Comparison of ENCODE assay signal across 3 cellular contexts in genomic region chr1:24551290-24551859, GRCh38.
A peak's percentile ranks its signal among the peaks of the same experiment; 100 is the strongest.
TF ChIP-seq lines count a peak whose summit lies in the region.

No MANE protein-coding gene starts in this region.

TF ChIP-seq in A549, 52 proteins besides CTCF, POLR2A, EP300 and RAD21:
- no peak for TF ChIP-seq JUN (IDR thresholded peaks at IDR 0.05)
- TF ChIP-seq KDM1A (IDR thresholded peaks at IDR 0.05; ENCODE audit: low read depth), result 0 out of 2 replicates have a peak, but pooled peaks have one; percentile 33
- no peak for TF ChIP-seq ATOH8 (CRISPR knock-in tag; IDR thresholded peaks at IDR 0.05; ENCODE audit: low read depth)
- peak; percentile 18 for TF ChIP-seq ZFP36 (IDR thresholded peaks at IDR 0.05; ENCODE audit: borderline replicate concordance, partially characterized antibody)

TF ChIP-seq in GM23338, 12 proteins besides CTCF, POLR2A, EP300 and RAD21:
- no peak for TF ChIP-seq STAT1 (IDR thresholded peaks at IDR 0.05; ENCODE audit: unreplicated experiment)
- no peak for TF ChIP-seq EZH2phosphoT487 (IDR thresholded peaks at IDR 0.05; ENCODE audit: unreplicated experiment)
- no peak for TF ChIP-seq EZH2 (IDR thresholded peaks at IDR 0.05; ENCODE audit: low read depth, unreplicated experiment)
- TF ChIP-seq POLR2AphosphoS5 (IDR thresholded peaks at IDR 0.05; ENCODE audit: low read depth), result no peak
- TF ChIP-seq CREB1 (CRISPR knock-in tag; IDR thresholded peaks at IDR 0.05; ENCODE audit: low read depth), result no peak
- no peak for TF ChIP-seq JUNB (IDR thresholded peaks at IDR 0.05; ENCODE audit: unreplicated experiment)

TF ChIP-seq in K562, 482 proteins besides CTCF, POLR2A, EP300 and RAD21 (continues in another document):
- TF ChIP-seq IRF2 (CRISPR knock-in tag; IDR thresholded peaks at IDR 0.05), result no peak
- TF ChIP-seq MAX (CRISPR knock-in tag; IDR thresholded peaks at IDR 0.05), result no peak
- TF ChIP-seq PBX2 (CRISPR knock-in tag; IDR thresholded peaks at IDR 0.05; ENCODE audit: low read depth), result no peak
- 0 out of 2 replicates have a peak, but pooled peaks have one; percentile 29 for TF ChIP-seq PBX2 (tag; conservative IDR thresholded peaks at IDR 0.05; ENCODE audit: low read depth)
- no peak for TF ChIP-seq ARNT (IDR thresholded peaks at IDR 0.05)
- TF ChIP-seq ARID3B (CRISPR knock-in tag; IDR thresholded peaks at IDR 0.05; ENCODE audit: borderline replicate concordance), result no peak
- no peak for TF ChIP-seq ARID4B (CRISPR knock-in tag; IDR thresholded peaks at IDR 0.05)
- TF ChIP-seq BRD9 (IDR thresholded peaks at IDR 0.05; ENCODE audit: low read depth, partially characterized antibody), result no peak
- TF ChIP-seq RFX1 (IDR thresholded peaks at IDR 0.05), result no peak
- TF ChIP-seq FUS (optimal IDR thresholded peaks at IDR 0.05; ENCODE audit: low read depth, low read length), result no peak
- TF ChIP-seq PYGO2 (tag; IDR thresholded peaks at IDR 0.05), result no peak
- TF ChIP-seq BCOR (IDR thresholded peaks at IDR 0.05), result peak; percentile 81
- no peak for TF ChIP-seq ZNF583 (CRISPR knock-in tag; IDR thresholded peaks at IDR 0.05)
- no peak for TF ChIP-seq DDX20 (tag; IDR thresholded peaks at IDR 0.05; ENCODE audit: low read depth)
- TF ChIP-seq ZNF444 (CRISPR knock-in tag; IDR thresholded peaks at IDR 0.05), result no peak
- TF ChIP-seq TAF9B (IDR thresholded peaks at IDR 0.05; ENCODE audit: partially characterized antibody), result no peak
- peak; percentile 18; the same call in 1 of the 2 replicates for TF ChIP-seq KLF1 (tag; IDR thresholded peaks at IDR 0.05)
- TF ChIP-seq NRF1 (conservative IDR thresholded peaks at IDR 0.05 in 1 of 2, IDR thresholded peaks at IDR 0.05 in 1 of 2), result no peak
- TF ChIP-seq CREB5 (CRISPR knock-in tag; IDR thresholded peaks at IDR 0.05), result no peak
- TF ChIP-seq ZNF518B (CRISPR knock-in tag; IDR thresholded peaks at IDR 0.05), result no peak
- no peak for TF ChIP-seq RBBP5 (IDR thresholded peaks at IDR 0.05; ENCODE audit: borderline replicate concordance, insufficient read depth, low read length, poor library complexity, severe bottlenecking)
- TF ChIP-seq HDAC1 (IDR thresholded peaks at IDR 0.05), result no peak
- TF ChIP-seq MAFG (tag; conservative IDR thresholded peaks at IDR 0.05), result no peak
- peak; percentile 86 for TF ChIP-seq ZFP36 (IDR thresholded peaks at IDR 0.05; ENCODE audit: low read depth, low read length, partially characterized antibody)
- no peak for TF ChIP-seq ZBED1 (IDR thresholded peaks at IDR 0.05)
- TF ChIP-seq RBM39 (optimal IDR thresholded peaks at IDR 0.05; ENCODE audit: low read depth, low read length), result no peak
- no peak for TF ChIP-seq POU5F1 (IDR thresholded peaks at IDR 0.05; ENCODE audit: borderline replicate concordance, low read depth, low read length, partially characterized antibody)
- TF ChIP-seq ATF7 (IDR thresholded peaks at IDR 0.05), result peak; percentile 61
- no peak for TF ChIP-seq MAFF (IDR thresholded peaks at IDR 0.05; ENCODE audit: low read length)
- no peak for TF ChIP-seq ZNF277 (CRISPR knock-in tag; IDR thresholded peaks at IDR 0.05; ENCODE audit: borderline replicate concordance)
- no peak for TF ChIP-seq NFIX (CRISPR knock-in tag; IDR thresholded peaks at IDR 0.05; ENCODE audit: low read depth)
- no peak for TF ChIP-seq ETS2 (tag; IDR thresholded peaks at IDR 0.05; ENCODE audit: borderline replicate concordance, poor library complexity, severe bottlenecking)
- TF ChIP-seq ATF3 (IDR thresholded peaks at IDR 0.05), result no peak
- TF ChIP-seq ATF3 (CRISPR knock-in tag; conservative IDR thresholded peaks at IDR 0.05), result no peak
- no peak for TF ChIP-seq ZNF512 (tag; IDR thresholded peaks at IDR 0.05)
- TF ChIP-seq IRF9 (tag; IDR thresholded peaks at IDR 0.05), result no peak
- TF ChIP-seq ILK (tag; IDR thresholded peaks at IDR 0.05; ENCODE audit: borderline replicate concordance, low read depth), result no peak
- TF ChIP-seq ZNF77 (CRISPR knock-in tag; IDR thresholded peaks at IDR 0.05), result no peak
- TF ChIP-seq HDAC2 (IDR thresholded peaks at IDR 0.05), result 0 out of 2 replicates have a peak, but pooled peaks have one; percentile 21
